23 cellular contexts compared by ENCODE assay signal in the genomic region with DNA sequence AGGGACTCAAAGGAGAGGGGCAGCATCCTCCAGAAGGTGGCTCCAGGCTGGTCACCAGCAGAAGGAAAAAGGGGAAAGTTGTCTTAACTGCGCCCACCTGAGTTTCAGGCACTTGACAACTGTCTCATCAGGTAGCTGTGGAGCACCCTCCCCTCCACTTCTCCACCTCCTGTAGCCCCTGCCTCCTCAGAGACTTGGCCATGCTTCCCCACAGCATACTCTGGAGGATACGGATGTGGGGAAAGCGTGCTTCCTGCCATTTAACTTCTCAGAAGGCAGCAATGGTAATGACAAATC.
"Had no signal": no experiment of that assay in that cellular context is flagged by ENCODE, and none has a peak within 500 bp of the region (broad histone marks: within the 10 kb centered on the region; RNA-seq: fewer than 3 reads in every experiment).

No MANE protein-coding gene starts in this region.

- H3K27ac ChIP-seq: ascending aorta, esophagus muscularis mucosa, foreskin keratinocyte, left lung, lower lobe of right lung, pancreas, suprapubic skin, tibial artery had no signal

- H3K4me1 ChIP-seq: ascending aorta, foreskin keratinocyte, left lung, lower lobe of right lung, pancreas, suprapubic skin, tibial artery had no signal

- H3K27me3 Mint-ChIP-seq: activated B cell treated with CpG ODN at 0.5 μM for 24 hours; activated CD4-positive, alpha-beta T cell treated with anti-CD3 and anti-CD28 coated beads for 36 hours; activated naive CD8-positive, alpha-beta T cell; brain; stimulated activated naive B cell treated with anti-CD40 and anti-IgM and Interleukin-4, amounts not matched to agents 10 μg/mL and 1 μg/mL and 100 μg/mL, for 72 hours had no signal

- H3K27ac Mint-ChIP-seq: activated CD4-positive, alpha-beta T cell treated with anti-CD3 and anti-CD28 coated beads for 36 hours; activated naive CD8-positive, alpha-beta T cell; stimulated activated naive B cell treated with anti-CD40 and anti-IgM and Interleukin-4, amounts not matched to agents 10 μg/mL and 1 μg/mL and 100 μg/mL, for 72 hours had no signal

- H3K4me3 ChIP-seq: ascending aorta, esophagus muscularis mucosa, heart right ventricle, left lung, lower lobe of right lung, pancreas, right atrium auricular region, suprapubic skin, tibial artery had no signal

- ATAC-seq: activated CD4-positive, alpha-beta T cell treated with anti-CD3 and anti-CD28 coated beads for 36 hours; left lung; lower lobe of right lung; pancreas; stimulated activated naive B cell treated with anti-CD40 and anti-IgM and Interleukin-4, amounts not matched to agents 10 μg/mL and 1 μg/mL and 100 μg/mL, for 72 hours had no signal

- DNase-seq: activated B cell treated with CpG ODN at 0.5 μM for 24 hours; activated CD4-positive, alpha-beta T cell treated with anti-CD3 and anti-CD28 coated beads for 36 hours; activated CD8-positive, alpha-beta memory T cell treated with anti-CD3 and anti-CD28 coated beads for 24 hours; activated effector memory CD4-positive, alpha-beta T cell treated with Interleukin-2 at 50 U/mL for 16 hours; activated naive CD4-positive, alpha-beta T cell treated with Interleukin-2 at 50 U/mL for 16 hours; cortex of kidney; heart right ventricle; left lung; lower lobe of right lung; nephron progenitor cell; pancreas; stimulated activated CD4-positive, alpha-beta T cell treated with anti-CD3 and anti-CD28 coated beads, Interleukin-15, amount 100 ng/mL, for 24 hours; stimulated activated CD4-positive, alpha-beta T cell treated with anti-CD3 and anti-CD28 coated beads, Interleukin-2, amount 100 ng/mL, for 24 hours; stimulated activated naive B cell treated with anti-CD40 and anti-IgM and Interleukin-4, amounts not matched to agents 10 μg/mL and 1 μg/mL and 100 μg/mL, for 72 hours; T-helper 2 cell; tibial artery had no signal

- H3K9me3 Mint-ChIP-seq: nephron progenitor cell had no signal

- H3K9me3 ChIP-seq: ascending aorta, esophagus muscularis mucosa, heart right ventricle, left lung, lower lobe of right lung, pancreas, right atrium auricular region, suprapubic skin, tibial artery had no signal

- H3K4me1 Mint-ChIP-seq: activated CD4-positive, alpha-beta T cell treated with anti-CD3 and anti-CD28 coated beads for 36 hours had no signal

- H3K4me3 Mint-ChIP-seq: activated B cell treated with CpG ODN at 0.5 μM for 24 hours; activated CD4-positive, alpha-beta T cell treated with anti-CD3 and anti-CD28 coated beads for 36 hours; activated naive CD8-positive, alpha-beta T cell; brain; nephron progenitor cell; stimulated activated naive B cell treated with anti-CD40 and anti-IgM and Interleukin-4, amounts not matched to agents 10 μg/mL and 1 μg/mL and 100 μg/mL, for 72 hours had no signal

- H3K27me3 ChIP-seq: ascending aorta, esophagus muscularis mucosa, foreskin keratinocyte, heart right ventricle, left lung, pancreas, right atrium auricular region, suprapubic skin, tibial artery had no signal
